Comparison of ENCODE assay signal across 1 cellular context in the genomic region with DNA sequence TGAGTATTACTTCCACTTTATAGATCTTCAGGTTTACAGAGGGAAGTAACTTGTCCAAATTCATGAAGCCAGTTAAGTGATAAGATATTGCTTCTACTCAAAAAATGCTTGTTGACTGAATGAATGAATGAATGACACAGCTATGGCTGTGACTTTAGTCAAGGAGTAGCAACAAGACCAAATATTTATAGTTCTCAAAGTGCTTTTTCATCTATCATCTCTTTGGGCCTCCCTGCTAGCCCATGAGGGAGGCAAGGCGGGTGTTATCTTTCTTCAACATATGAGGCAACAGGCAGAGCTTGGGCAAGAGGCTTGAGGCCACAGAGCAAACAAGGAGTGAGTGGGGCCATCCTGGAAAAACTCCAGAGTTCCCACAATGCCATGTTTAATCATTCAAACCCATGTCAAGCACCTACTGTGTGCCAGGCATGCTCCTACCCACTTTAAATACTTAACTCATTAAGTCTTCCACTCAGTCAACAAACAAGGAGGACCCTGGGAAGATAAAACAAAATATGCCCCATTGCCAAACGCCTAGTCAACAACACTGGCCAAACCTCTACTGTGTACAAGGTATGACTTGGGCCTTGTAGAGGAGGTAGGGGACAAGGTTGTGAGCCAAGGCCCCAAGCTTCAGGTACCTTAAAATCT.
A peak's percentile ranks its signal among the peaks of the same experiment; 100 is the strongest.
TF ChIP-seq lines count a peak whose summit lies in the region.

No MANE protein-coding gene starts in this region.

TF ChIP-seq in K562, 482 proteins besides CTCF, POLR2A, EP300 and RAD21 (continued from another document and continues in another):
- TF ChIP-seq, protein P1, sequence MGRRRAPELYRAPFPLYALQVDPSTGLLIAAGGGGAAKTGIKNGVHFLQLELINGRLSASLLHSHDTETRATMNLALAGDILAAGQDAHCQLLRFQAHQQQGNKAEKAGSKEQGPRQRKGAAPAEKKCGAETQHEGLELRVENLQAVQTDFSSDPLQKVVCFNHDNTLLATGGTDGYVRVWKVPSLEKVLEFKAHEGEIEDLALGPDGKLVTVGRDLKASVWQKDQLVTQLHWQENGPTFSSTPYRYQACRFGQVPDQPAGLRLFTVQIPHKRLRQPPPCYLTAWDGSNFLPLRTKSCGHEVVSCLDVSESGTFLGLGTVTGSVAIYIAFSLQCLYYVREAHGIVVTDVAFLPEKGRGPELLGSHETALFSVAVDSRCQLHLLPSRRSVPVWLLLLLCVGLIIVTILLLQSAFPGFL (CRISPR knock-in tag; IDR thresholded peaks at IDR 0.05): 0 out of 2 replicates have a peak, but pooled peaks have one; percentile 63
- TF ChIP-seq FOXA1 (IDR thresholded peaks at IDR 0.05; ENCODE audit: borderline replicate concordance) (no peak), DACH1 (IDR thresholded peaks at IDR 0.05; ENCODE audit: partially characterized antibody) (no peak), U2AF2 (optimal IDR thresholded peaks at IDR 0.05; ENCODE audit: low read depth, low read length) (no peak), HOXB6 (CRISPR knock-in tag; IDR thresholded peaks at IDR 0.05; ENCODE audit: borderline replicate concordance) (no peak), PURB (CRISPR knock-in tag; IDR thresholded peaks at IDR 0.05; ENCODE audit: low read depth) (no peak), CBX3 (IDR thresholded peaks at IDR 0.05; ENCODE audit: borderline replicate concordance in 1 of 2, low read length in 2 of 2) (peak in 1 of 2 experiments; percentile 58; a peak in 1 of 3 replicates), FIP1L1 (IDR thresholded peaks at IDR 0.05; ENCODE audit: low read depth, low read length, poor library complexity, severe bottlenecking) (no peak), SPI1 (IDR thresholded peaks at IDR 0.05; ENCODE audit: borderline replicate concordance, low read depth, low read length) (no peak), ZNF589 (CRISPR knock-in tag; IDR thresholded peaks at IDR 0.05; ENCODE audit: low read depth) (peak; percentile 89), EZH2 (IDR thresholded peaks at IDR 0.05; ENCODE audit: borderline replicate concordance, low read depth, low read length) (no peak), TEAD4 (IDR thresholded peaks at IDR 0.05; ENCODE audit: low read length) (peak; percentile 88), TEAD4 (CRISPR knock-in tag; IDR thresholded peaks at IDR 0.05; ENCODE audit: borderline replicate concordance) (no peak), SMAD4 (CRISPR knock-in tag; conservative IDR thresholded peaks at IDR 0.05) (peak; percentile 87), ZNF408 (CRISPR knock-in tag; IDR thresholded peaks at IDR 0.05; ENCODE audit: low read depth) (no peak), NFIX (CRISPR knock-in tag; IDR thresholded peaks at IDR 0.05; ENCODE audit: low read depth) (no peak), TGIF2 (CRISPR knock-in tag; IDR thresholded peaks at IDR 0.05) (0 out of 2 replicates have a peak, but pooled peaks have one; percentile 44)
- TF ChIP-seq, protein P2, sequence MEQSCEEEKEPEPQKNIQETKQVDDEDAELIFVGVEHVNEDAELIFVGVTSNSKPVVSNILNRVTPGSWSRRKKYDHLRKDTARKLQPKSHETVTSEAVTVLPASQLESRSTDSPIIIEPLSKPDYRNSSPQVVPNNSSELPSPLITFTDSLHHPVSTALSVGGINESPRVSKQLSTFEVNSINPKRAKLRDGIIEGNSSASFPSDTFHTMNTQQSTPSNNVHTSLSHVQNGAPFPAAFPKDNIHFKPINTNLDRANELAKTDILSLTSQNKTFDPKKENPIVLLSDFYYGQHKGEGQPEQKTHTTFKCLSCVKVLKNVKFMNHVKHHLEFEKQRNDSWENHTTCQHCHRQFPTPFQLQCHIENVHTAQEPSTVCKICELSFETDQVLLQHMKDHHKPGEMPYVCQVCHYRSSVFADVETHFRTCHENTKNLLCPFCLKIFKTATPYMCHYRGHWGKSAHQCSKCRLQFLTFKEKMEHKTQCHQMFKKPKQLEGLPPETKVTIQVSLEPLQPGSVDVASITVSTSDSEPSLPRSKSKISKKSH (CRISPR knock-in tag; IDR thresholded peaks at IDR 0.05): no peak
- TF ChIP-seq, protein P3, sequence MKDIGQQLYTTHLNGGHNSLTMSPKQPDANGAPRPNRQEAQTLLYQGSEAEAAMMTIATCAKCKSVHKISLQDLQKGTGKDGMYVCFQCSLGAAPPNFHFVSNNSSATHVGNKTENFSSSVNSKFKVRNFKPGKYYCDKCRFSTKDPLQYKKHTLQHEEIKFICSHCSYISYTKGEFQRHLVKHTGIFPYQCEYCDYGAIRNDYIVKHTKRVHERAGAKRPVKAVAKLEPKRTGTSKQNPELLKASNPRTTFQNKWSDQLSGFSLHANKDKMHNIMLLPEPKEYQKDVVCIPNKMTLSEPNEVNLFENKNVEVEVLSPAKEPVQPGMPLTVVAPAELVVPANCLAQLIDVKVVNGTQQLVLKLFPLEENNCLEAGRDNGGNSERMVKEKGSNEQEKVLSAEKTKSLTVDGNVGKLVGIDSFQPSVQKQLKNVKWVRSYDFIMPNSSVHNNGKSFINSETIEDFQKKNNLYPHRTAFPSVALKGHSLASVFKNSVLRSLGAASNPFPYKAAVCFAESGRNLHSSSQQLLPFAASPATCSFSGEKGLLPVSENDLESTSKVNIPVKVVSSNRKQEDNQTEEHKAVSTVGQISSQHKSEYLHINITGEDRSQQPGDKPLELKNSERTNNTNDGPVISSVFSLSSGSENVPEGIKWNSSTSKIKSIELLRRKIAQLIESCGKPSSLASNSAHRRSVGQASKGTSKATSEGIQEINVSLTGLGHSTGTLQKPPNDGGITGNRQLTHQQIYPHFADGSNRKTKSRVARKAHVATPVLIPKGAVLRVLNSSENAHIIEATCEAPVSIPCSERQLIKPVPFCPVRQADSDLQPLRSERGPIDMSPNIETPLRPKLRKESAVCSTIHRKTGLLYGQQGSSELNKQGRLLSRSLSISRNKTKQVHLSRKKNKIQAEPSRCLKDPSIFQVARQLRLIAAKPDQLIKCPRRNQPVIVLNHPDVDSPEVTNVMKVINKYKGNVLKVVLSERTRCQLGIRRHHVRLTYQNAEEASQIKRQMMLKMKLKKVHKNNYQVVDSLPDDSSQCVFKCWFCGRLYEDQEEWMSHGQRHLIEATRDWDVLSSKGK (CRISPR knock-in tag; IDR thresholded peaks at IDR 0.05): no peak
- TF ChIP-seq, protein P4, sequence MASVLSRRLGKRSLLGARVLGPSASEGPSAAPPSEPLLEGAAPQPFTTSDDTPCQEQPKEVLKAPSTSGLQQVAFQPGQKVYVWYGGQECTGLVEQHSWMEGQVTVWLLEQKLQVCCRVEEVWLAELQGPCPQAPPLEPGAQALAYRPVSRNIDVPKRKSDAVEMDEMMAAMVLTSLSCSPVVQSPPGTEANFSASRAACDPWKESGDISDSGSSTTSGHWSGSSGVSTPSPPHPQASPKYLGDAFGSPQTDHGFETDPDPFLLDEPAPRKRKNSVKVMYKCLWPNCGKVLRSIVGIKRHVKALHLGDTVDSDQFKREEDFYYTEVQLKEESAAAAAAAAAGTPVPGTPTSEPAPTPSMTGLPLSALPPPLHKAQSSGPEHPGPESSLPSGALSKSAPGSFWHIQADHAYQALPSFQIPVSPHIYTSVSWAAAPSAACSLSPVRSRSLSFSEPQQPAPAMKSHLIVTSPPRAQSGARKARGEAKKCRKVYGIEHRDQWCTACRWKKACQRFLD (CRISPR knock-in tag; IDR thresholded peaks at IDR 0.05): peak; percentile 90
- TF ChIP-seq, protein P5, sequence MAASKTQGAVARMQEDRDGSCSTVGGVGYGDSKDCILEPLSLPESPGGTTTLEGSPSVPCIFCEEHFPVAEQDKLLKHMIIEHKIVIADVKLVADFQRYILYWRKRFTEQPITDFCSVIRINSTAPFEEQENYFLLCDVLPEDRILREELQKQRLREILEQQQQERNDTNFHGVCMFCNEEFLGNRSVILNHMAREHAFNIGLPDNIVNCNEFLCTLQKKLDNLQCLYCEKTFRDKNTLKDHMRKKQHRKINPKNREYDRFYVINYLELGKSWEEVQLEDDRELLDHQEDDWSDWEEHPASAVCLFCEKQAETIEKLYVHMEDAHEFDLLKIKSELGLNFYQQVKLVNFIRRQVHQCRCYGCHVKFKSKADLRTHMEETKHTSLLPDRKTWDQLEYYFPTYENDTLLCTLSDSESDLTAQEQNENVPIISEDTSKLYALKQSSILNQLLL (CRISPR knock-in tag; IDR thresholded peaks at IDR 0.05; ENCODE audit: borderline replicate concordance): no peak
- TF ChIP-seq, protein P6, sequence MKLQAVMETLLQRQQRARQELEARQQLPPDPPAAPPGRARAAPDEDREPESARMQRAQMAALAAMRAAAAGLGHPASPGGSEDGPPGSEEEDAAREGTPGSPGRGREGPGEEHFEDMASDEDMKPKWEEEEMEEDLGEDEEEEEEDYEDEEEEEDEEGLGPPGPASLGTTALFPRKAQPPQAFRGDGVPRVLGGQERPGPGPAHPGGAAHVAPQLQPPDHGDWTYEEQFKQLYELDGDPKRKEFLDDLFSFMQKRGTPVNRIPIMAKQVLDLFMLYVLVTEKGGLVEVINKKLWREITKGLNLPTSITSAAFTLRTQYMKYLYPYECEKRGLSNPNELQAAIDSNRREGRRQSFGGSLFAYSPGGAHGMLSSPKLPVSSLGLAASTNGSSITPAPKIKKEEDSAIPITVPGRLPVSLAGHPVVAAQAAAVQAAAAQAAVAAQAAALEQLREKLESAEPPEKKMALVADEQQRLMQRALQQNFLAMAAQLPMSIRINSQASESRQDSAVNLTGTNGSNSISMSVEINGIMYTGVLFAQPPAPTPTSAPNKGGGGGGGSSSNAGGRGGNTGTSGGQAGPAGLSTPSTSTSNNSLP (IDR thresholded peaks at IDR 0.05; ENCODE audit: borderline replicate concordance, low read depth, low read length): peak; percentile 90
- TF ChIP-seq, protein P7, sequence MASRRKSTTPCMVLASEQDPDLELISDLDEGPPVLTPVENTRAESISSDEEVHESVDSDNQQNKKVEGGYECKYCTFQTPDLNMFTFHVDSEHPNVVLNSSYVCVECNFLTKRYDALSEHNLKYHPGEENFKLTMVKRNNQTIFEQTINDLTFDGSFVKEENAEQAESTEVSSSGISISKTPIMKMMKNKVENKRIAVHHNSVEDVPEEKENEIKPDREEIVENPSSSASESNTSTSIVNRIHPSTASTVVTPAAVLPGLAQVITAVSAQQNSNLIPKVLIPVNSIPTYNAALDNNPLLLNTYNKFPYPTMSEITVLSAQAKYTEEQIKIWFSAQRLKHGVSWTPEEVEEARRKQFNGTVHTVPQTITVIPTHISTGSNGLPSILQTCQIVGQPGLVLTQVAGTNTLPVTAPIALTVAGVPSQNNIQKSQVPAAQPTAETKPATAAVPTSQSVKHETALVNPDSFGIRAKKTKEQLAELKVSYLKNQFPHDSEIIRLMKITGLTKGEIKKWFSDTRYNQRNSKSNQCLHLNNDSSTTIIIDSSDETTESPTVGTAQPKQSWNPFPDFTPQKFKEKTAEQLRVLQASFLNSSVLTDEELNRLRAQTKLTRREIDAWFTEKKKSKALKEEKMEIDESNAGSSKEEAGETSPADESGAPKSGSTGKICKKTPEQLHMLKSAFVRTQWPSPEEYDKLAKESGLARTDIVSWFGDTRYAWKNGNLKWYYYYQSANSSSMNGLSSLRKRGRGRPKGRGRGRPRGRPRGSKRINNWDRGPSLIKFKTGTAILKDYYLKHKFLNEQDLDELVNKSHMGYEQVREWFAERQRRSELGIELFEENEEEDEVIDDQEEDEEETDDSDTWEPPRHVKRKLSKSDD (conservative IDR thresholded peaks at IDR 0.05; ENCODE audit: low read length): no peak
- TF ChIP-seq, protein P8, sequence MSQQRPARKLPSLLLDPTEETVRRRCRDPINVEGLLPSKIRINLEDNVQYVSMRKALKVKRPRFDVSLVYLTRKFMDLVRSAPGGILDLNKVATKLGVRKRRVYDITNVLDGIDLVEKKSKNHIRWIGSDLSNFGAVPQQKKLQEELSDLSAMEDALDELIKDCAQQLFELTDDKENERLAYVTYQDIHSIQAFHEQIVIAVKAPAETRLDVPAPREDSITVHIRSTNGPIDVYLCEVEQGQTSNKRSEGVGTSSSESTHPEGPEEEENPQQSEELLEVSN (IDR thresholded peaks at IDR 0.05; ENCODE audit: borderline replicate concordance in 1 of 2, extremely low read depth in 1 of 2, insufficient read depth in 1 of 2, insufficient read length in 1 of 2, low read depth in 1 of 2, low read length in 1 of 2, poor library complexity in 1 of 2, severe bottlenecking in 1 of 2): peak in 1 of 2 experiments; percentile 26
- TF ChIP-seq, protein P9, sequence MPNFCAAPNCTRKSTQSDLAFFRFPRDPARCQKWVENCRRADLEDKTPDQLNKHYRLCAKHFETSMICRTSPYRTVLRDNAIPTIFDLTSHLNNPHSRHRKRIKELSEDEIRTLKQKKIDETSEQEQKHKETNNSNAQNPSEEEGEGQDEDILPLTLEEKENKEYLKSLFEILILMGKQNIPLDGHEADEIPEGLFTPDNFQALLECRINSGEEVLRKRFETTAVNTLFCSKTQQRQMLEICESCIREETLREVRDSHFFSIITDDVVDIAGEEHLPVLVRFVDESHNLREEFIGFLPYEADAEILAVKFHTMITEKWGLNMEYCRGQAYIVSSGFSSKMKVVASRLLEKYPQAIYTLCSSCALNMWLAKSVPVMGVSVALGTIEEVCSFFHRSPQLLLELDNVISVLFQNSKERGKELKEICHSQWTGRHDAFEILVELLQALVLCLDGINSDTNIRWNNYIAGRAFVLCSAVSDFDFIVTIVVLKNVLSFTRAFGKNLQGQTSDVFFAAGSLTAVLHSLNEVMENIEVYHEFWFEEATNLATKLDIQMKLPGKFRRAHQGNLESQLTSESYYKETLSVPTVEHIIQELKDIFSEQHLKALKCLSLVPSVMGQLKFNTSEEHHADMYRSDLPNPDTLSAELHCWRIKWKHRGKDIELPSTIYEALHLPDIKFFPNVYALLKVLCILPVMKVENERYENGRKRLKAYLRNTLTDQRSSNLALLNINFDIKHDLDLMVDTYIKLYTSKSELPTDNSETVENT (CRISPR knock-in tag; IDR thresholded peaks at IDR 0.05): no peak
- TF ChIP-seq, protein P10, sequence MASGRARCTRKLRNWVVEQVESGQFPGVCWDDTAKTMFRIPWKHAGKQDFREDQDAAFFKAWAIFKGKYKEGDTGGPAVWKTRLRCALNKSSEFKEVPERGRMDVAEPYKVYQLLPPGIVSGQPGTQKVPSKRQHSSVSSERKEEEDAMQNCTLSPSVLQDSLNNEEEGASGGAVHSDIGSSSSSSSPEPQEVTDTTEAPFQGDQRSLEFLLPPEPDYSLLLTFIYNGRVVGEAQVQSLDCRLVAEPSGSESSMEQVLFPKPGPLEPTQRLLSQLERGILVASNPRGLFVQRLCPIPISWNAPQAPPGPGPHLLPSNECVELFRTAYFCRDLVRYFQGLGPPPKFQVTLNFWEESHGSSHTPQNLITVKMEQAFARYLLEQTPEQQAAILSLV (tag; IDR thresholded peaks at IDR 0.05): peak; percentile 85
- TF ChIP-seq, protein P11, sequence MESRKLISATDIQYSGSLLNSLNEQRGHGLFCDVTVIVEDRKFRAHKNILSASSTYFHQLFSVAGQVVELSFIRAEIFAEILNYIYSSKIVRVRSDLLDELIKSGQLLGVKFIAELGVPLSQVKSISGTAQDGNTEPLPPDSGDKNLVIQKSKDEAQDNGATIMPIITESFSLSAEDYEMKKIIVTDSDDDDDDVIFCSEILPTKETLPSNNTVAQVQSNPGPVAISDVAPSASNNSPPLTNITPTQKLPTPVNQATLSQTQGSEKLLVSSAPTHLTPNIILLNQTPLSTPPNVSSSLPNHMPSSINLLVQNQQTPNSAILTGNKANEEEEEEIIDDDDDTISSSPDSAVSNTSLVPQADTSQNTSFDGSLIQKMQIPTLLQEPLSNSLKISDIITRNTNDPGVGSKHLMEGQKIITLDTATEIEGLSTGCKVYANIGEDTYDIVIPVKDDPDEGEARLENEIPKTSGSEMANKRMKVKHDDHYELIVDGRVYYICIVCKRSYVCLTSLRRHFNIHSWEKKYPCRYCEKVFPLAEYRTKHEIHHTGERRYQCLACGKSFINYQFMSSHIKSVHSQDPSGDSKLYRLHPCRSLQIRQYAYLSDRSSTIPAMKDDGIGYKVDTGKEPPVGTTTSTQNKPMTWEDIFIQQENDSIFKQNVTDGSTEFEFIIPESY (CRISPR knock-in tag; IDR thresholded peaks at IDR 0.05): no peak
